4 cellular contexts compared by ENCODE assay signal in the genomic region with DNA sequence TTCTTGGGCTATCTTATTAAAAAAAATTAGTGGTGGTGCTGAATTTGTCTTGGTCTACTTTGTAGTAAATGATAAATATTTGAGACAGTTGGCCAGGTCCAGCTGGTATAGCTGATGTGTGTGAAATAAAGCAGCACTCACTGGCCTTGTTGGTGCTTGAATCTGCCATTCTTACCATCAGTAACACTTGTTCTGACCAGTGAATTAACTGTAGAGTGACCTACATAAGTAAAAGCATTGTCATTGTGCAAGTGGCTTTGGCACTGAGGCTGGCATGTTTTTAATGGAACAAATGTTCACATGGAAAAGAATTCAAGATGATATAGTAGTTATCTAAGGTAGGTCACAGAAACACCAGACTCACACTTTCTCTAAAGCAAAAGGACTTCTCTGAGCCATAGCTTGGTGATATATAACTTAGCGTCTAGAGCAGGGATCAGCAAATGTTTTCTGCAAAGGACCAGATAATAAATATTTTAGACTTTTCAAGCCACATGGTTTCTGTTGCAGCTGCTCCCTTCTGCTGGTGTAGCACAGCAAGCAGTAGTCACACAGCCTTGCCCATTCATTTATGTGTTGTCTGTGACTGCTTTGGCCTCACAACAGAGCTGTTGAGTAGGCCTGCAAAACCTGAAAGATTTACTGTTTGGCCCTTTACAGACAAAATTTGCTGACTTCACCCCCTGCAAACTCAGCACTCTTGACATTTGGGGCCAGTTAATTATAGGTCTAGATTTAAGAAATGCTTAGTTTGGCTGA.
A peak's percentile ranks its signal among the peaks of the same experiment; 100 is the strongest.
DNase-seq lines count a peak whose midpoint lies in the region; ATAC-seq and TF ChIP-seq lines count a peak whose summit lies in the region.
"Not testable (repeated sequence)": the region's sequence is repeated elsewhere in the genome, so short reads cannot be mapped to it uniquely, and the experiment has no call there.

No MANE protein-coding gene starts in this region.

- not testable (repeated sequence) for H3K27me3 ChIP-seq in heart right ventricle

- not testable (repeated sequence) for H3K9me3 ChIP-seq in heart right ventricle

- H3K4me3 ChIP-seq in heart right ventricle = not testable (repeated sequence)

- DNase-seq in Right ventricle myocardium inferior (ENCODE audit: missing footprints); Right ventricle myocardium superior; heart right ventricle; left ventricle myocardium superior: not testable (repeated sequence)

- no CpG with 5 or more reads among the region's 1 CpG for WGBS in heart right ventricle, 2 donors

- H3K27ac ChIP-seq in heart right ventricle = not testable (repeated sequence)

- ATAC-seq in Right ventricle myocardium inferior (peak; percentile 82), Right ventricle myocardium superior (ENCODE audit: poor library complexity) (peak; percentile 88), heart right ventricle (peak in 5 of 8 donors; percentile 42 to 95 (median 86)), left ventricle myocardium superior (peak; percentile 91)

- not testable (repeated sequence) for H3K36me3 ChIP-seq in heart right ventricle

- TF ChIP-seq CTCF in heart right ventricle (IDR thresholded peaks at IDR 0.05) = not testable (repeated sequence)

- H3K4me1 ChIP-seq in heart right ventricle = not testable (repeated sequence)

- intact Hi-C loops in Right ventricle myocardium inferior (cut with DNase I); Right ventricle myocardium superior (cut with DNase I); heart right ventricle (cut with DNase I); left ventricle myocardium superior (cut with micrococcal nuclease): not testable (repeated sequence)
